ENCODE assay signal across 8 cellular contexts in genomic region chr5:612498-613424, GRCh38. TPM values are rescaled to one million over a fixed set of nuclear protein-coding genes. Genes with fewer than 3 reads are reported as not detected.
DNase-seq lines count a peak whose midpoint lies in the region; ATAC-seq, FAIRE-seq and TF ChIP-seq lines count a peak whose summit lies in the region.

No MANE protein-coding gene starts in this region.

- FAIRE-seq in GM19239 (lab: Jason Lieb, UNC): no peak

- H3K9me3 Mint-ChIP-seq in naive thymus-derived CD8-positive, alpha-beta T cell: peaks cover 0 to 2% (median 0%) of the 10 kb centered on the region in 9 donors

- H3K27ac Mint-ChIP-seq in T-helper 17 cell: no peak overlapping the region
- peak overlapping the region; percentile 37 to 94 (median 86) for H3K27ac Mint-ChIP-seq in naive thymus-derived CD8-positive, alpha-beta T cell

- ATAC-seq in HG03196 (IDR thresholded peaks at IDR 0.05; ENCODE audit: unreplicated experiment) (peak; percentile 26), T-helper 17 cell (no peak), esophagus mucosa (peak; percentile 14)
- ATAC-seq in naive thymus-derived CD8-positive, alpha-beta T cell: peak; percentile 21 to 34

- DNase-seq in GM19239 (ENCODE audit: insufficient read length, low spot score) (peak; percentile 32), T-helper 17 cell (no peak), NCI-H2029 treated with DMSO at 0.1 percent for 48 hours (lab: John Stamatoyannopoulos, UW) (no peak), NCI-H2081 treated with DMSO at 0.1 percent for 48 hours (lab: John Stamatoyannopoulos, UW) (no peak)
- DNase-seq in naive thymus-derived CD8-positive, alpha-beta T cell: peak in 2 of 10 donors; percentile 20 to 44

- peak overlapping the region; percentile 90 for H3K4me3 Mint-ChIP-seq in T-helper 17 cell
- H3K4me3 Mint-ChIP-seq in naive thymus-derived CD8-positive, alpha-beta T cell: peak overlapping the region; percentile 81 to 98 (median 94)

- peak overlapping the region; percentile 81 for H3K27ac ChIP-seq in C4-2B

- H3K27me3 Mint-ChIP-seq in T-helper 17 cell: peaks cover 8% of the 10 kb centered on the region
- H3K27me3 Mint-ChIP-seq in naive thymus-derived CD8-positive, alpha-beta T cell: peaks cover 0 to 9% (median 2%) of the 10 kb centered on the region in 5 donors

- H3K36me3 Mint-ChIP-seq in T-helper 17 cell (ENCODE audit: low read depth): peaks cover 2% of the 10 kb centered on the region
- peaks cover 0 to 11% (median 4%) of the 10 kb centered on the region in 3 donors for H3K36me3 Mint-ChIP-seq in naive thymus-derived CD8-positive, alpha-beta T cell

- H3K4me1 Mint-ChIP-seq in T-helper 17 cell: peaks cover 34% of the 10 kb centered on the region
- H3K4me1 Mint-ChIP-seq in naive thymus-derived CD8-positive, alpha-beta T cell: peaks cover 32 to 59% (median 48%) of the 10 kb centered on the region in 4 donors

- TF ChIP-seq CTCF in C4-2B (conservative IDR thresholded peaks at IDR 0.05): no peak

- H3K9me3 ChIP-seq in T-helper 17 cell (ENCODE audit: control insufficient read depth, low read length, poor library complexity, severe bottlenecking): no peaks in the 10 kb centered on the region

- POLR2A ChIA-PET in naive thymus-derived CD8-positive, alpha-beta T cell (lab: Charles Lee): interaction anchor here (2.4 kb wide), 1 partner anchor 140 kb away, joined by 15 read pairs; no protein-coding TSS in a partner anchor

RNA-seq across cellular contexts. Expression of gene CEP72, which starts 0.6 kb away (rescaled TPM):
- total RNA-seq in T-helper 17 cell (10 to 100 TPM in 1 of 2 donors, 1 to 10 TPM in 1; 8.5 to 11.4 TPM), esophagus mucosa (8.2 TPM)
- total RNA-seq in naive thymus-derived CD8-positive, alpha-beta T cell: 10 to 100 TPM; 27.5 to 28.8 TPM
- 1 to 10 TPM; 2.8 to 6.4 (median 4.1) TPM for polyA plus RNA-seq in naive thymus-derived CD8-positive, alpha-beta T cell
